Comparison of ENCODE assay signal across 9 cellular contexts in the genomic region with DNA sequence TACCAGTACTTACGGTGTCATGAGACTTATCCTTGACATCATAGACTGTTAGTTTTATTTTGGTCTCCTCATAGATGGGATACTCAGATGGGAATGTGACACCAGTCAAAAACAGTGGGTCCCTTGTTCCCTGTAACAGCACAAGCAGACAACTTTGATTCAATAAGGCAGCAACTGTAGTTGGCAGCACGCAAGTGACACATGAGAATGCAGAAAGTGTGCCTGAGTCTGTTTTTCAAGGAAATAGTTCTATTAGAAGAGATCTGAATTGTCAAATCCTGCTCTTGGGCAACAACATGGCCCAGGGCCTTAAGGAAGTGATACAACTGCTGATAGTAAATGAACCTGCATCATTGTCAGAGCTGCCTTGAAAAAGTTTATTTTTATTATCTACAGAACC.
DNase-seq lines count a peak whose midpoint lies in the region; ATAC-seq and TF ChIP-seq lines count a peak whose summit lies in the region.
"Had no signal": no experiment of that assay in that cellular context is flagged by ENCODE, and none has a peak within 500 bp of the region (broad histone marks: within the 10 kb centered on the region; RNA-seq: fewer than 3 reads in every experiment).

No MANE protein-coding gene starts in this region.

- H3K9ac ChIP-seq in adipocyte (ENCODE audit: low read length): peak overlapping the region; percentile 37

- peak; percentile 51 for DNase-seq in A172 (ENCODE audit: low spot score)
- DNase-seq in LHCN-M2 (ENCODE audit: low read depth): peak; percentile 67
- DNase-seq in adipocyte (ENCODE audit: low read depth): peak; percentile 76
- DNase-seq in lung (ENCODE audit: low spot score): no peak
- no peak for DNase-seq in activated gamma-delta T cell treated with Interleukin-2 at 50 U/mL for 16 hours
- no peak for DNase-seq in ureter (ENCODE audit: low spot score)

- TF ChIP-seq CTCF in lung (IDR thresholded peaks at IDR 0.05; ENCODE audit: control extremely low read depth, extremely low read depth): no peak

- H3K36me3 ChIP-seq in adipocyte (ENCODE audit: control insufficient read depth, insufficient read depth, low read length, severe bottlenecking) (no peaks in the 10 kb centered on the region), lung (ENCODE audit: control insufficient read depth in 2 of 2, insufficient read depth in 2 of 2, low read length in 2 of 2) (no peaks in the 10 kb centered on the region)

- peak overlapping the region; percentile 33 to 45 for H3K27ac ChIP-seq in lung (ENCODE audit: low read depth in 1 of 2, low read length in 1 of 2)

- peak overlapping the region; percentile 60 for H3K4me3 ChIP-seq in adipocyte (ENCODE audit: low read length)
- H3K4me3 ChIP-seq in lung: no peak overlapping the region
- H3K4me3 ChIP-seq: body of pancreas had no signal

- 60 to 72% methylated on average over 2 of the region's 2 CpGs for WGBS in lung, 2 donors

- ATAC-seq in lung (ENCODE audit: insufficient read depth, low FRiP score): no peak
- no peak for ATAC-seq in GM21717 (IDR thresholded peaks at IDR 0.05; ENCODE audit: unreplicated experiment)
- ATAC-seq in HG03108 (IDR thresholded peaks at IDR 0.05; ENCODE audit: unreplicated experiment): no peak
- ATAC-seq: body of pancreas had no signal

- no peaks in the 10 kb centered on the region for H3K9me3 ChIP-seq in adipocyte (ENCODE audit: control insufficient read depth, low read length)
- H3K9me3 ChIP-seq in lung (ENCODE audit: control insufficient read depth in 2 of 2, insufficient read depth in 1 of 2, low read length in 1 of 2): no peaks in the 10 kb centered on the region
- H3K9me3 ChIP-seq: body of pancreas had no signal

- H3K4me1 ChIP-seq in adipocyte (ENCODE audit: control insufficient read depth, insufficient read depth, low read length): peaks cover 51% of the 10 kb centered on the region
- H3K4me1 ChIP-seq in lung (ENCODE audit: control insufficient read depth in 2 of 2, insufficient read depth in 2 of 2, low read length in 2 of 2): peaks cover 1 to 10% of the 10 kb centered on the region in 2 donors

- H3K27me3 ChIP-seq in adipocyte (replicated peaks; ENCODE audit: control insufficient read depth, insufficient read depth, low read length) (no peaks in the 10 kb centered on the region), lung (ENCODE audit: control insufficient read depth, insufficient read depth) (no peaks in the 10 kb centered on the region)
- H3K27me3 ChIP-seq: body of pancreas had no signal

Comparison
In these comparisons a context has a peak if more than half of its experiments do, and no peak if none do; other contexts are left out.
1. DNase-seq: peak in A172 (single experiment), LHCN-M2 (single experiment) and adipocyte (single experiment); none in lung (single experiment), activated gamma-delta T cell treated with Interleukin-2 at 50 U/mL for 16 hours (single experiment) and ureter (single experiment).